Comparison of ENCODE assay signal across 2 cellular contexts in genomic region chr19:2188708-2189385, GRCh38.
A peak's percentile ranks its signal among the peaks of the same experiment; 100 is the strongest.
TF ChIP-seq lines count a peak whose summit lies in the region.

No MANE protein-coding gene starts in this region.

TF ChIP-seq in GM12891, 5 proteins besides CTCF, POLR2A, EP300 and RAD21:
- TF ChIP-seq POLR2AphosphoS5 (IDR thresholded peaks at IDR 0.05; ENCODE audit: low read depth, low read length) (no peak), POU2F2 (IDR thresholded peaks at IDR 0.05; ENCODE audit: low read depth, low read length) (no peak), TAF1 (IDR thresholded peaks at IDR 0.05; ENCODE audit: low read depth, low read length) (no peak), SPI1 (IDR thresholded peaks at IDR 0.05; ENCODE audit: low read depth, low read length) (no peak), PAX5 (IDR thresholded peaks at IDR 0.05; ENCODE audit: insufficient read depth, low read length, severe bottlenecking) (no peak)

TF ChIP-seq in K562, 482 proteins besides CTCF, POLR2A, EP300 and RAD21:
- TF ChIP-seq SMAD4 (CRISPR knock-in tag; conservative IDR thresholded peaks at IDR 0.05) (no peak), IRF2 (CRISPR knock-in tag; IDR thresholded peaks at IDR 0.05) (no peak), ATF2 (CRISPR knock-in tag; IDR thresholded peaks at IDR 0.05) (0 out of 2 replicates have a peak, but pooled peaks have one; percentile 27), MAX (CRISPR knock-in tag; IDR thresholded peaks at IDR 0.05) (peak; percentile 16; the same call in 1 of the 2 replicates), ZNF143 (CRISPR knock-in tag; IDR thresholded peaks at IDR 0.05) (0 out of 2 replicates have a peak, but pooled peaks have one; percentile 29)
TF ChIP-seq in K562: peak in this region for 3.
